9 cellular contexts compared by ENCODE assay signal in the genomic region with DNA sequence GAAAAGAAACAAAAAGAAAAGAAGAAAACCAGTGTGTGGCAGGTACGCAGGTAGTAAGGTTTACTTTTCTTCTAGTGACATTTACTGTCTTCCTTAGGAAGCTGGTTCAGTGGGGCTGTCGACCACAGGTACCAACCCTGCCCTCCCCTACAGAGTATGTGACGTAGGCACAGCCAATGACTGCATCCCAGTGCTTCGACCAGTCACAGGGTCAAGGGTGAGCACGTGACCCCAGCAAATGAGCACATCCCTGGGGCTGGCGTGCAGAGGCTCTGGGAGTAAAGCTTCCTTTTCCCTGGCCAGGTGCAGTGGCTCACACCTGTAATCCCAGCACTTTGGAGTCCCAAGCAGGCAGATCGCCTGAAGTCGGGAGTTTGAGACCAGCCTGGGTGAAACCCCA. TPM values are rescaled to one million over a fixed set of nuclear protein-coding genes. Genes with fewer than 3 reads are reported as not detected.
A peak's percentile ranks its signal among the peaks of the same experiment; 100 is the strongest.
DNase-seq lines count a peak whose midpoint lies in the region; ATAC-seq and TF ChIP-seq lines count a peak whose summit lies in the region.
"Had no signal": no experiment of that assay in that cellular context is flagged by ENCODE, and none has a peak within 500 bp of the region (broad histone marks: within the 10 kb centered on the region; RNA-seq: fewer than 3 reads in every experiment).

No MANE protein-coding gene starts in this region.

- H3K27ac ChIP-seq in OCI-LY3 (ENCODE audit: low read length) (peak overlapping the region; percentile 97), suprapubic skin (no peak overlapping the region)
- H3K27ac ChIP-seq: parathyroid adenoma had no signal

- H3K4me1 Mint-ChIP-seq in activated CD4-positive, alpha-beta T cell treated with anti-CD3 and anti-CD28 coated beads, Interleukin-2, amount 10 ng/mL, durations not matched to agents 7 days and 5 days = peaks cover 17% of the 10 kb centered on the region

- no peaks in the 10 kb centered on the region for H4K20me1 ChIP-seq in OCI-LY3 (ENCODE audit: insufficient read depth, low read length)

- H3K4me3 ChIP-seq in OCI-LY3 (ENCODE audit: low read length) (peak overlapping the region; percentile 78), suprapubic skin (no peak overlapping the region)

- peak; percentile 72 for ATAC-seq in HG02981 (IDR thresholded peaks at IDR 0.05; ENCODE audit: unreplicated experiment)

- H3K9me3 ChIP-seq in OCI-LY3 (ENCODE audit: insufficient read depth, low read length) = no peaks in the 10 kb centered on the region
- H3K9me3 ChIP-seq in suprapubic skin = no peaks in the 10 kb centered on the region

- no peaks in the 10 kb centered on the region for H3K36me3 Mint-ChIP-seq in activated CD4-positive, alpha-beta T cell treated with anti-CD3 and anti-CD28 coated beads, Interleukin-2, amount 10 ng/mL, durations not matched to agents 7 days and 5 days (ENCODE audit: low read depth)

- peaks cover 52% of the 10 kb centered on the region for H3K4me1 ChIP-seq in OCI-LY3 (ENCODE audit: low read length)
- peaks cover 11% of the 10 kb centered on the region for H3K4me1 ChIP-seq in suprapubic skin

- H2AFZ ChIP-seq in OCI-LY3 (ENCODE audit: low read depth, low read length) = no peak overlapping the region
- H2AFZ ChIP-seq: parathyroid adenoma had no signal

- no peak for TF ChIP-seq CTCF in OCI-LY3 (IDR thresholded peaks at IDR 0.05; ENCODE audit: low read depth, low read length)
- no peak for TF ChIP-seq CTCF in suprapubic skin (IDR thresholded peaks at IDR 0.05)

- TF ChIP-seq EP300 in suprapubic skin (IDR thresholded peaks at IDR 0.05) = no peak

- H3K4me3 Mint-ChIP-seq in activated CD4-positive, alpha-beta T cell treated with anti-CD3 and anti-CD28 coated beads, Interleukin-2, amount 10 ng/mL, durations not matched to agents 7 days and 5 days = no peak overlapping the region

- no peaks in the 10 kb centered on the region for H3K9me3 Mint-ChIP-seq in activated CD4-positive, alpha-beta T cell treated with anti-CD3 and anti-CD28 coated beads, Interleukin-2, amount 10 ng/mL, durations not matched to agents 7 days and 5 days

- TF ChIP-seq POLR2A in suprapubic skin (IDR thresholded peaks at IDR 0.05) = no peak

- POLR2A ChIA-PET in activated CD4-positive, alpha-beta T cell treated with anti-CD3 and anti-CD28 coated beads, Interleukin-2, amount 10 ng/mL, durations not matched to agents 7 days and 5 days (lab: Charles Lee) = no interaction called here

- no peaks in the 10 kb centered on the region for H3K36me3 ChIP-seq in OCI-LY3 (replicated peaks; ENCODE audit: low read depth, low read length)
- H3K36me3 ChIP-seq in suprapubic skin = no peaks in the 10 kb centered on the region

- H3K27me3 ChIP-seq in OCI-LY3 (ENCODE audit: low read depth, low read length) (no peaks in the 10 kb centered on the region), suprapubic skin (no peaks in the 10 kb centered on the region)

- peak overlapping the region; percentile 73 for H3K9ac ChIP-seq in OCI-LY3 (ENCODE audit: low read length)
- H3K9ac ChIP-seq: parathyroid adenoma had no signal

- H3K27ac Mint-ChIP-seq in activated CD4-positive, alpha-beta T cell treated with anti-CD3 and anti-CD28 coated beads, Interleukin-2, amount 10 ng/mL, durations not matched to agents 7 days and 5 days = no peak overlapping the region

- WGBS in suprapubic skin = 75% methylated on average over 8 of the region's 8 CpGs

- no peaks in the 10 kb centered on the region for H3K27me3 Mint-ChIP-seq in activated CD4-positive, alpha-beta T cell treated with anti-CD3 and anti-CD28 coated beads, Interleukin-2, amount 10 ng/mL, durations not matched to agents 7 days and 5 days

- peaks cover 15% of the 10 kb centered on the region for H3K79me2 ChIP-seq in OCI-LY3 (ENCODE audit: low read length)
- H3K79me2 ChIP-seq: parathyroid adenoma had no signal

- peak overlapping the region; percentile 99 for H3K4me2 ChIP-seq in OCI-LY3 (ENCODE audit: low read length)

- CTCF ChIA-PET in activated CD4-positive, alpha-beta T cell treated with anti-CD3 and anti-CD28 coated beads, Interleukin-2, amount 10 ng/mL, durations not matched to agents 7 days and 5 days (lab: Charles Lee) = interaction anchor here (0.5 to 1.9 kb wide), 4 partner anchors 10 to 337 kb away, joined by 3 to 5 read pairs (median 4); no protein-coding TSS in a partner anchor

- peak; percentile 33 for DNase-seq in GF-D8 (lab: John Stamatoyannopoulos, UW)
- DNase-seq in GM19240 (ENCODE audit: insufficient read length, low spot score) = peak; percentile 61
- no peak for DNase-seq in activated CD4-positive, CD25-positive, alpha-beta regulatory T cell (lab: John Stamatoyannopoulos, UW)
- DNase-seq in activated CD4-positive, alpha-beta T cell treated with anti-CD3 and anti-CD28 coated beads, Interleukin-2, amount 10 ng/mL, durations not matched to agents 7 days and 5 days = no peak
- DNase-seq in NCI-H2029 (lab: John Stamatoyannopoulos, UW) = no peak
- no peak for DNase-seq in suprapubic skin (ENCODE audit: low spot score in 2 of 2)

RNA-seq across cellular contexts. Expression of gene PLCG2, which starts 38.9 kb away (rescaled TPM):
- 1 to 10 TPM; 2.6 to 3.1 TPM for total RNA-seq in activated CD4-positive, alpha-beta T cell treated with anti-CD3 and anti-CD28 coated beads, Interleukin-2, amount 10 ng/mL, durations not matched to agents 7 days and 5 days
- 10 to 100 TPM in 3 of 4 donors, 1 to 10 TPM in 1; 6.5 to 24.1 (median 10.5) TPM for total RNA-seq in suprapubic skin

Comparison
In these comparisons a context has a peak if more than half of its experiments do, and no peak if none do; other contexts are left out.
1. DNase-seq: peak in GF-D8 (single experiment) and GM19240 (single experiment); none in activated CD4-positive, CD25-positive, alpha-beta regulatory T cell (0 of 4), activated CD4-positive, alpha-beta T cell treated with anti-CD3 and anti-CD28 coated beads, Interleukin-2, amount 10 ng/mL, durations not matched to agents 7 days and 5 days (single experiment), NCI-H2029 (single experiment) and suprapubic skin (0 of 2).